9 cellular contexts compared by ENCODE assay signal in genomic region chr17:6753006-6753445, GRCh38. TPM values are rescaled to one million over a fixed set of nuclear protein-coding genes. Genes with fewer than 3 reads are reported as not detected.
DNase-seq lines count a peak whose midpoint lies in the region; ATAC-seq, FAIRE-seq and TF ChIP-seq lines count a peak whose summit lies in the region.
"Had no signal": no experiment of that assay in that cellular context is flagged by ENCODE, and none has a peak within 500 bp of the region (broad histone marks: within the 10 kb centered on the region; RNA-seq: fewer than 3 reads in every experiment).

No MANE protein-coding gene starts in this region.

- peaks cover 5% of the 10 kb centered on the region for H3K4me1 Mint-ChIP-seq in type B pancreatic cell (ENCODE audit: unreplicated experiment)

- no peak overlapping the region for H3K4me3 Mint-ChIP-seq in type B pancreatic cell

- peak overlapping the region; percentile 44 for H3K9ac ChIP-seq in mammary epithelial cell (ENCODE audit: insufficient read depth, low read length)

- no peak for ATAC-seq in HG03342 (IDR thresholded peaks at IDR 0.05; ENCODE audit: unreplicated experiment)

- H3K27ac ChIP-seq in mammary epithelial cell (ENCODE audit: insufficient read depth, low read depth, low read length) = peak overlapping the region; percentile 92

- H3K27me3 Mint-ChIP-seq in type B pancreatic cell = peaks cover 38% of the 10 kb centered on the region

- no peaks in the 10 kb centered on the region for H3K27me3 ChIP-seq in mammary epithelial cell (ENCODE audit: insufficient read depth, low read length)

- no peaks in the 10 kb centered on the region for H3K9me3 Mint-ChIP-seq in type B pancreatic cell

- no peaks in the 10 kb centered on the region for H4K20me1 ChIP-seq in mammary epithelial cell (ENCODE audit: insufficient read depth, low read length)

- peak; percentile 86 for FAIRE-seq in RCC 7860 (lab: Jason Lieb, UNC)

- CTCF ChIA-PET in mammary epithelial cell (lab: Charles Lee; ENCODE audit: low non-redundant PET) = no interaction called here

- H3K27ac Mint-ChIP-seq in type B pancreatic cell = no peak overlapping the region

- DNase-seq in GM04504 (ENCODE audit: low read depth) (peak; percentile 70), RCC 7860 (ENCODE audit: low spot score) (peak; percentile 93), mammary epithelial cell (peak; percentile 66), kidney glomerular epithelial cell (lab: John Stamatoyannopoulos, UW) (peak; percentile 67), mesenteric fat pad (ENCODE audit: low spot score) (no peak), type B pancreatic cell (ENCODE audit: extremely low spot score, unreplicated experiment) (no peak)
- DNase-seq in stimulated activated CD8-positive, alpha-beta memory T cell treated with anti-CD3 and anti-CD28 coated beads, Interleukin-15, amount 100 ng/mL, for 1 hour (ENCODE audit: low read depth) = peak; percentile 35

- WGBS in mammary epithelial cell (ENCODE audit: low coverage, missing lambda C conversion rate) = 2% methylated on average over 7 of the region's 9 CpGs

- H2AFZ ChIP-seq in mammary epithelial cell (ENCODE audit: low read depth, low read length) = peak overlapping the region; percentile 76

- no TSS peak for BruUV-seq in mammary epithelial cell (replicated peaks; lab: Mats Ljungman, UMichigan)

- peaks cover 24% of the 10 kb centered on the region for H3K4me1 ChIP-seq in mammary epithelial cell (ENCODE audit: insufficient read depth, low read length)

- intact Hi-C loops in mammary epithelial cell (cut with micrococcal nuclease) = loop anchor here (2.0 kb wide), 2 partner anchors 44 to 260 kb away; partner anchors contain the start of gene RNASEK

- in situ Hi-C loops in mammary epithelial cell (cut with MboI; ENCODE audit: low sequenced_read_pairs in 2 of 2) = no loop called here

- dilution Hi-C loops in mammary epithelial cell (cut with HindIII; ENCODE audit: low sequenced_read_pairs) = no loop called here

- no peak for TF ChIP-seq CTCF in mammary epithelial cell (conservative IDR thresholded peaks at IDR 0.05 in 1 of 2, IDR thresholded peaks at IDR 0.05 in 1 of 2; ENCODE audit: extremely low read depth in 1 of 2, insufficient read depth in 1 of 2, low read depth in 1 of 2, low read length in 2 of 2)
- no peak for TF ChIP-seq CTCF in type B pancreatic cell (conservative IDR thresholded peaks at IDR 0.05)

- peak overlapping the region; percentile 45 for H3K4me2 ChIP-seq in mammary epithelial cell (ENCODE audit: insufficient read depth, low read depth, low read length)

- no peaks in the 10 kb centered on the region for H3K36me3 ChIP-seq in mammary epithelial cell (ENCODE audit: insufficient read depth, low read length)

- H3K4me3 ChIP-seq in mammary epithelial cell (replicated peaks in 1 of 3; ENCODE audit: insufficient read depth in 1 of 3, low read depth in 2 of 3, low read length in 3 of 3) = no peak overlapping the region

- no peaks in the 10 kb centered on the region for H3K9me3 ChIP-seq in mammary epithelial cell (replicated peaks; ENCODE audit: insufficient read depth, low read length)

- no peaks in the 10 kb centered on the region for H3K79me2 ChIP-seq in mammary epithelial cell (ENCODE audit: insufficient read depth, low read length)

- H3K36me3 Mint-ChIP-seq in type B pancreatic cell = no peaks in the 10 kb centered on the region

RNA-seq across cellular contexts. Expression of gene XAF1, which starts 2.8 kb away (rescaled TPM):
- total RNA-seq in mammary epithelial cell = 1 to 10 TPM in 1 of 2 donors, under 1 TPM in 1; 0.71 to 8.7 TPM
- 0.14 TPM for polyA plus RNA-seq in mammary epithelial cell
- not detected for polyA minus RNA-seq in mammary epithelial cell
- 99.1 TPM for total RNA-seq in mesenteric fat pad
- total RNA-seq in type B pancreatic cell (ENCODE audit: low replicate concordance) = 2.1 and 7.8 TPM in 2 replicates
- total RNA-seq: NCI-H460 had no signal

RNA-seq across cellular contexts. Expression of gene FBXO39, which starts 23.0 kb away (rescaled TPM):
- total RNA-seq in mammary epithelial cell = under 1 TPM; 0.56 to 0.67 TPM
- polyA plus RNA-seq in mammary epithelial cell = 0.31 TPM
- polyA minus RNA-seq in mammary epithelial cell = 4.0 TPM
- 0.90 TPM for total RNA-seq in mesenteric fat pad
- 0.26 TPM in 1 of 2 replicates, not detected in the other for total RNA-seq in type B pancreatic cell (ENCODE audit: low replicate concordance)
- total RNA-seq: NCI-H460 had no signal

RNA-seq across cellular contexts. Expression of gene SLC13A5, which starts 39.9 kb away (rescaled TPM):
- total RNA-seq in mammary epithelial cell (under 1 TPM in 1 of 2 donors, not detected in 1; 0.67 TPM), mesenteric fat pad (0.48 TPM), type B pancreatic cell (ENCODE audit: low replicate concordance) (2.2 and 2.9 TPM in 2 replicates)
- 0.20 TPM for polyA plus RNA-seq in mammary epithelial cell
- not detected for polyA minus RNA-seq in mammary epithelial cell
- total RNA-seq: NCI-H460 had no signal

Comparison
In these comparisons a context has a peak if more than half of its experiments do, and no peak if none do; other contexts are left out.
1. DNase-seq: peak in GM04504 (single experiment), RCC 7860 (single experiment), mammary epithelial cell (single experiment), kidney glomerular epithelial cell (single experiment) and stimulated activated CD8-positive, alpha-beta memory T cell treated with anti-CD3 and anti-CD28 coated beads, Interleukin-15, amount 100 ng/mL, for 1 hour (single experiment); none in mesenteric fat pad (single experiment) and type B pancreatic cell (single experiment).
2. RNA of gene XAF1, which starts 2.8 kb away (total RNA-seq): 99.1 TPM in mesenteric fat pad (single experiment); 0.71 to 8.7 TPM in mammary epithelial cell and 2.1 to 7.8 TPM in type B pancreatic cell; every median in the first group is over 10 times any median in the second.